In genomic region chr3:73745429-73746247, GRCh38 we compare ENCODE assay signal across 19 cellular contexts.
DNase-seq lines count a peak whose midpoint lies in the region; ATAC-seq and TF ChIP-seq lines count a peak whose summit lies in the region.
"Had no signal": no experiment of that assay in that cellular context is flagged by ENCODE, and none has a peak within 500 bp of the region (broad histone marks: within the 10 kb centered on the region; RNA-seq: fewer than 3 reads in every experiment).

No MANE protein-coding gene starts in this region.

- CTCF ChIA-PET in RWPE1 (lab: Yijun Ruan, JAX): interaction anchor here (0.6 kb wide), 1 partner anchor 132 kb away, joined by 3 read pairs; no protein-coding TSS in a partner anchor
- CTCF ChIA-PET in mammary epithelial cell (lab: Charles Lee; ENCODE audit: low non-redundant PET): no interaction called here

- ATAC-seq in HG02884 (IDR thresholded peaks at IDR 0.05; ENCODE audit: unreplicated experiment): no peak
- ATAC-seq: activated CD4-positive, CD25-positive, alpha-beta regulatory T cell treated with anti-CD3 and anti-CD28 coated beads, Interleukin-2, amount 50 U/mL, for 24 hours; gastrocnemius medialis had no signal

- no peaks in the 10 kb centered on the region for H3K36me3 ChIP-seq in mammary epithelial cell (ENCODE audit: insufficient read depth, low read length)
- H3K36me3 ChIP-seq: gastrocnemius medialis, neutrophil, tibial nerve had no signal

- no peak overlapping the region for H3K4me3 ChIP-seq in mammary epithelial cell (replicated peaks in 1 of 3; ENCODE audit: insufficient read depth in 1 of 3, low read depth in 2 of 3, low read length in 3 of 3)
- H3K4me3 ChIP-seq: gastrocnemius medialis, tibial nerve had no signal

- H2AFZ ChIP-seq in mammary epithelial cell (ENCODE audit: low read depth, low read length): no peak overlapping the region

- no peaks in the 10 kb centered on the region for H3K79me2 ChIP-seq in mammary epithelial cell (ENCODE audit: insufficient read depth, low read length)

- H3K4me2 ChIP-seq in mammary epithelial cell (ENCODE audit: insufficient read depth, low read depth, low read length): no peak overlapping the region

- TF ChIP-seq CTCF in RWPE1 (conservative IDR thresholded peaks at IDR 0.05; ENCODE audit: low read depth) (no peak), mammary epithelial cell (conservative IDR thresholded peaks at IDR 0.05 in 1 of 2, IDR thresholded peaks at IDR 0.05 in 1 of 2; ENCODE audit: extremely low read depth in 1 of 2, insufficient read depth in 1 of 2, low read depth in 1 of 2, low read length in 2 of 2) (no peak)

- POLR2A ChIA-PET in RWPE1 (lab: Yijun Ruan, JAX; ENCODE audit: low non-redundant PET): no interaction called here

- H3K9ac ChIP-seq in mammary epithelial cell (ENCODE audit: insufficient read depth, low read length): no peak overlapping the region

- in situ Hi-C loops in mammary epithelial cell (cut with MboI; ENCODE audit: low sequenced_read_pairs in 2 of 2): no loop called here

- dilution Hi-C loops in mammary epithelial cell (cut with HindIII; ENCODE audit: low sequenced_read_pairs): no loop called here

- H3K27ac ChIP-seq in RWPE1 (peak overlapping the region; percentile 66), mammary epithelial cell (ENCODE audit: insufficient read depth, low read depth, low read length) (no peak overlapping the region)
- H3K27ac ChIP-seq: C4-2B, gastrocnemius medialis, HL-60, neutrophil, tibial nerve had no signal

- H4K20me1 ChIP-seq in mammary epithelial cell (ENCODE audit: insufficient read depth, low read length): no peaks in the 10 kb centered on the region

- H3K27me3 ChIP-seq in mammary epithelial cell (ENCODE audit: insufficient read depth, low read length): no peaks in the 10 kb centered on the region
- H3K27me3 ChIP-seq: gastrocnemius medialis, neutrophil, tibial nerve had no signal

- no peaks in the 10 kb centered on the region for H3K9me3 ChIP-seq in mammary epithelial cell (replicated peaks; ENCODE audit: insufficient read depth, low read length)
- H3K9me3 ChIP-seq: gastrocnemius medialis, neutrophil, tibial nerve had no signal

- WGBS in mammary epithelial cell (ENCODE audit: low coverage, missing lambda C conversion rate): 77% methylated on average over 10 of the region's 10 CpGs

- H3K4me1 ChIP-seq in mammary epithelial cell (ENCODE audit: insufficient read depth, low read length): peaks cover 10% of the 10 kb centered on the region
- H3K4me1 ChIP-seq: gastrocnemius medialis had no signal

- peak; percentile 71 for DNase-seq in NCI-H1436 (lab: John Stamatoyannopoulos, UW)
- DNase-seq in NCI-H1436 treated with DMSO at 0.1 percent for 48 hours (lab: John Stamatoyannopoulos, UW): no peak
- peak; percentile 0 to 19 for DNase-seq in NCI-H187 (lab: John Stamatoyannopoulos, UW)
- no peak for DNase-seq in RWPE1 (ENCODE audit: low spot score)
- DNase-seq in midbrain (lab: John Stamatoyannopoulos, UW): peak; percentile 38
- no peak for DNase-seq in mammary epithelial cell
- DNase-seq in HK-2 (ENCODE audit: unreplicated experiment): no peak
- DNase-seq: 8988T; amniotic stem cell; gastrocnemius medialis; Karpas-422; NCI-H524; stimulated activated CD4-positive, alpha-beta T cell treated with anti-CD3 and anti-CD28 coated beads, Interleukin-4, amount 100 ng/mL, for 4 hours had no signal

- BruUV-seq in mammary epithelial cell (replicated peaks; lab: Mats Ljungman, UMichigan): no TSS peak

- intact Hi-C loops in mammary epithelial cell (cut with micrococcal nuclease): no loop called here

Comparison
In these comparisons a context has a peak if more than half of its experiments do, and no peak if none do; other contexts are left out.
1. DNase-seq: peak in NCI-H1436 (single experiment), NCI-H187 (2 of 2) and midbrain (single experiment); none in NCI-H1436 treated with DMSO at 0.1 percent for 48 hours (single experiment), RWPE1 (single experiment), mammary epithelial cell (single experiment) and HK-2 (single experiment).